ENCODE assay signal across 16 cellular contexts in the genomic region with DNA sequence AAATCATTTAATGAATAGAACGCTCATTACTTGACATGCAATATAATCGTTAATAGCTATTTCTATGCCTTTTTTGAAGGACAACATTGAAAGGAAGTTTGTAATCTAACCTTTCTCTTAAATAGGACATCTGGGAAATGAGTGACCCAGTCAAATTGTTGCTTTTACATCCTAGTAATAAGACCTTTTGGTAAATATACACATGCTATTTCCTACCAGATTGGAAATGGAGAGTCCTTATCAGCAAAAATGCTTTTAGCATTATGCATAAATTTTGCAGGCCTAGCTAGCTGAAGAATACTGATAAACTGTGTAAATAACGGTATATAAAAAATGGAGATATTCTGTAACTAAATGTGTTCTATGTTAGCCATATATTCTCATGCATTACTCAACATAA.
DNase-seq lines count a peak whose midpoint lies in the region; ATAC-seq, FAIRE-seq and TF ChIP-seq lines count a peak whose summit lies in the region.
"Had no signal": no experiment of that assay in that cellular context is flagged by ENCODE, and none has a peak within 500 bp of the region (broad histone marks: within the 10 kb centered on the region; RNA-seq: fewer than 3 reads in every experiment).

No MANE protein-coding gene starts in this region.

- peaks cover 22% of the 10 kb centered on the region for H3K4me1 Mint-ChIP-seq in GM23338
- H3K4me1 Mint-ChIP-seq in neural progenitor cell, result peaks cover 28% of the 10 kb centered on the region
- H3K4me1 Mint-ChIP-seq: CD8-positive, alpha-beta memory T cell had no signal

- 82% methylated on average over 3 of the region's 3 CpGs for WGBS in suprapubic skin
- 84 to 86% (median 86%) methylated on average over 3 of the region's 3 CpGs for WGBS in small intestine, 3 donors

- H3K27me3 ChIP-seq in GM23338 (ENCODE audit: insufficient read depth) (no peaks in the 10 kb centered on the region), fibroblast of lung (ENCODE audit: control insufficient read depth, insufficient read depth, low read length) (no peaks in the 10 kb centered on the region), neural progenitor cell (no peaks in the 10 kb centered on the region), suprapubic skin (no peaks in the 10 kb centered on the region), small intestine (ENCODE audit: control insufficient read depth in 2 of 2, insufficient read depth in 2 of 2, low read length in 2 of 2) (no peaks in the 10 kb centered on the region)
- H3K27me3 ChIP-seq: BLaER1 had no signal

- no peaks in the 10 kb centered on the region for H3K79me2 ChIP-seq in GM23338 (replicated peaks; ENCODE audit: insufficient read depth)
- no peaks in the 10 kb centered on the region for H3K79me2 ChIP-seq in fibroblast of lung (ENCODE audit: control insufficient read depth, insufficient read depth, low read length)
- H3K79me2 ChIP-seq in neural progenitor cell (ENCODE audit: low read depth), result no peaks in the 10 kb centered on the region

- ATAC-seq in GM23338, result no peak
- ATAC-seq: HCT116 had no signal

- H3K36me3 ChIP-seq in GM23338 (ENCODE audit: insufficient read depth) (no peaks in the 10 kb centered on the region), fibroblast of lung (ENCODE audit: control insufficient read depth, insufficient read depth, low read length) (no peaks in the 10 kb centered on the region), neural progenitor cell (no peaks in the 10 kb centered on the region), suprapubic skin (no peaks in the 10 kb centered on the region), small intestine (ENCODE audit: control insufficient read depth in 2 of 2, insufficient read depth in 2 of 2, low read length in 2 of 2) (no peaks in the 10 kb centered on the region)
- H3K36me3 ChIP-seq: BLaER1 had no signal

- H3K4me2 ChIP-seq in GM23338, result no peak overlapping the region
- no peak overlapping the region for H3K4me2 ChIP-seq in fibroblast of lung (ENCODE audit: extremely low read depth, insufficient read depth, low read length)
- no peak overlapping the region for H3K4me2 ChIP-seq in neural progenitor cell
- H3K4me2 ChIP-seq: BLaER1 had no signal

- FAIRE-seq in small intestine (lab: Jason Lieb, UNC), result no peak

- no peak overlapping the region for H2AFZ ChIP-seq in GM23338
- H2AFZ ChIP-seq in fibroblast of lung (ENCODE audit: low read length), result no peak overlapping the region
- no peak overlapping the region for H2AFZ ChIP-seq in neural progenitor cell (replicated peaks)

- H3K9me2 ChIP-seq in GM23338 (ENCODE audit: insufficient read depth), result no peaks in the 10 kb centered on the region

- H3K27ac Mint-ChIP-seq in GM23338 (peak overlapping the region; percentile 88; the same call in 1 of the 2 replicates), neural progenitor cell (peak overlapping the region; percentile 57)
- H3K27ac Mint-ChIP-seq: CD8-positive, alpha-beta memory T cell had no signal

- TF ChIP-seq POLR2A in suprapubic skin (IDR thresholded peaks at IDR 0.05), result no peak

- H3K9ac ChIP-seq in fibroblast of lung (ENCODE audit: insufficient read depth, low read length), result no peak overlapping the region
- H3K9ac ChIP-seq in neural progenitor cell, result no peak overlapping the region
- H3K9ac ChIP-seq: BLaER1 had no signal

- H3K9me3 ChIP-seq in fibroblast of lung (ENCODE audit: control insufficient read depth, insufficient read depth, low read depth, low read length) (no peaks in the 10 kb centered on the region), neural progenitor cell (ENCODE audit: low read depth) (no peaks in the 10 kb centered on the region), suprapubic skin (no peaks in the 10 kb centered on the region), small intestine (ENCODE audit: control insufficient read depth, low read depth) (no peaks in the 10 kb centered on the region)
- H3K9me3 ChIP-seq: BLaER1, Caco-2 had no signal

- TF ChIP-seq CTCF in GM23338 (conservative IDR thresholded peaks at IDR 0.05; ENCODE audit: low read depth in 2 of 2) (no peak), fibroblast of lung (conservative IDR thresholded peaks at IDR 0.05 in 1 of 2, IDR thresholded peaks at IDR 0.05 in 1 of 2; ENCODE audit: low read depth in 1 of 2, low read length in 2 of 2) (no peak), neural progenitor cell (IDR thresholded peaks at IDR 0.05) (no peak), suprapubic skin (IDR thresholded peaks at IDR 0.05) (no peak)

- H3K4me3 ChIP-seq in GM23338 (no peak overlapping the region), fibroblast of lung (replicated peaks in 1 of 4; ENCODE audit: control extremely low read depth in 1 of 4, insufficient read depth in 1 of 4, low read depth in 3 of 4, low read length in 4 of 4) (no peak overlapping the region), neural progenitor cell (no peak overlapping the region), suprapubic skin (no peak overlapping the region), small intestine (ENCODE audit: low read depth in 1 of 2, low read length in 2 of 2) (no peak overlapping the region)
- H3K4me3 ChIP-seq: BLaER1 had no signal

- H3K27me3 Mint-ChIP-seq in GM23338 (ENCODE audit: insufficient read depth, low read depth, poor library complexity) (peaks cover 3% of the 10 kb centered on the region), neural progenitor cell (ENCODE audit: insufficient read depth, low read depth) (no peaks in the 10 kb centered on the region)
- H3K27me3 Mint-ChIP-seq: CD8-positive, alpha-beta memory T cell had no signal

- H3K9me3 Mint-ChIP-seq in GM23338 (no peaks in the 10 kb centered on the region), neural progenitor cell (no peaks in the 10 kb centered on the region)

- H3K4me1 ChIP-seq in GM23338 (ENCODE audit: insufficient read depth) (peaks cover 10% of the 10 kb centered on the region; the same call in 1 of the 2 replicates), fibroblast of lung (ENCODE audit: control insufficient read depth, extremely low read depth, insufficient read depth, low read length) (peaks cover 2% of the 10 kb centered on the region), neural progenitor cell (no peaks in the 10 kb centered on the region), suprapubic skin (no peaks in the 10 kb centered on the region), small intestine (ENCODE audit: control insufficient read depth in 2 of 2, insufficient read depth in 1 of 2, low read depth in 1 of 2, low read length in 1 of 2) (no peaks in the 10 kb centered on the region)
- H3K4me1 ChIP-seq: BLaER1, Caco-2 had no signal

- no peaks in the 10 kb centered on the region for H3K36me3 Mint-ChIP-seq in GM23338 (ENCODE audit: low read depth)
- no peaks in the 10 kb centered on the region for H3K36me3 Mint-ChIP-seq in neural progenitor cell
- H3K36me3 Mint-ChIP-seq: CD8-positive, alpha-beta memory T cell had no signal

- H4K20me1 ChIP-seq in GM23338 (replicated peaks; ENCODE audit: insufficient read depth) (no peaks in the 10 kb centered on the region), fibroblast of lung (ENCODE audit: control insufficient read depth, extremely low read depth, insufficient read depth, low read length) (no peaks in the 10 kb centered on the region), neural progenitor cell (ENCODE audit: low read depth) (no peaks in the 10 kb centered on the region)
- H4K20me1 ChIP-seq: BLaER1 had no signal

- H3F3A ChIP-seq in GM23338 (replicated peaks; ENCODE audit: low read depth) (no peaks in the 10 kb centered on the region), neural progenitor cell (ENCODE audit: low read depth) (no peaks in the 10 kb centered on the region)

- DNase-seq in GM23338 (ENCODE audit: low spot score), result no peak
- peak; percentile 12 for DNase-seq in astrocyte of the hippocampus (ENCODE audit: low read depth, low spot score)
- peak; percentile 20 to 58 for DNase-seq in fibroblast of lung (ENCODE audit: low read depth in 2 of 2)
- DNase-seq in neural progenitor cell (ENCODE audit: low spot score), result no peak
- DNase-seq in SKM-1 treated with dmso at 0.1 percent for 144 hours (lab: John Stamatoyannopoulos, UW; ENCODE audit: unreplicated experiment), result no peak
- no peak for DNase-seq in suprapubic skin (ENCODE audit: low spot score in 2 of 2)
- DNase-seq in NCI-H2029 treated with DMSO at 0.1 percent for 48 hours (lab: John Stamatoyannopoulos, UW), result no peak
- no peak for DNase-seq in small intestine
- DNase-seq: 8988T; AML-193; Caco-2; CD8-positive, alpha-beta memory T cell; DMS53 had no signal

- no peak for TF ChIP-seq EP300 in suprapubic skin (IDR thresholded peaks at IDR 0.05)

- H3K4me3 Mint-ChIP-seq in GM23338, result no peak overlapping the region
- H3K4me3 Mint-ChIP-seq in neural progenitor cell, result no peak overlapping the region
- H3K4me3 Mint-ChIP-seq: CD8-positive, alpha-beta memory T cell had no signal

- H3K27ac ChIP-seq in GM23338 (ENCODE audit: low read depth) (no peak overlapping the region), fibroblast of lung (ENCODE audit: insufficient read depth, low read length) (no peak overlapping the region), neural progenitor cell (no peak overlapping the region), suprapubic skin (no peak overlapping the region), small intestine (ENCODE audit: low read depth in 1 of 2, low read length in 1 of 2) (no peak overlapping the region)
- H3K27ac ChIP-seq: BLaER1, HL-60 had no signal

TF ChIP-seq in GM23338, 12 proteins besides CTCF, POLR2A, EP300 and RAD21 (continues in another document):
- TF ChIP-seq ZNF114 (CRISPR knock-in tag; IDR thresholded peaks at IDR 0.05) (no peak), POLR2AphosphoS5 (IDR thresholded peaks at IDR 0.05; ENCODE audit: low read depth) (no peak)

Comparison
In these comparisons a context has a peak if more than half of its experiments do, and no peak if none do; other contexts are left out.
1. DNase-seq: peak in astrocyte of the hippocampus (single experiment) and fibroblast of lung (2 of 2); none in GM23338 (single experiment), neural progenitor cell (single experiment), SKM-1 treated with dmso at 0.1 percent for 144 hours (single experiment), suprapubic skin (0 of 2), NCI-H2029 treated with DMSO at 0.1 percent for 48 hours (single experiment) and small intestine (single experiment).